18 cellular contexts compared by ENCODE assay signal in the genomic region with DNA sequence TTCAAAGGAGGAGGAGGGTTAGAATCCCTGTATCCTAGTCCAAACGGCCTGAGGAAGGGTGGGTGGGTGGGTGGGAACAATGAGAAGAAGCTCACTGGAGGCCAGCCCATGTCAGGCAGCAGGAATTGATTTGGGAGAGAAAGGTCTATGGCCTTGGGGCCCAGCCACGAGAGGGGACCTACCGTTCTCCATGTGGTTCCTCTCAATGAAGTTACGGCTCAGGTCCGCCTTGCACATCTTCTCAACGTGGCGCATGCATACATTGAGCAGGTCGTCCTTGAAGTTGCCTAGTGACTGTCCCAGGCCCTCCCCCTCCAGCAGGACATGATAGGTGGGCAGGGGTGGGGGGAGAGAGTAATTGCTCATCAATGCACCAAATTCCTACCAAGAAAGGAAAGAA. TPM values are rescaled to one million over a fixed set of nuclear protein-coding genes. Genes with fewer than 3 reads are reported as not detected.
"Had no signal": no experiment of that assay in that cellular context is flagged by ENCODE, and none has a peak within 500 bp of the region (broad histone marks: within the 10 kb centered on the region; RNA-seq: fewer than 3 reads in every experiment).

No MANE protein-coding gene starts in this region.

- H3K4me1 ChIP-seq: left ventricle myocardium inferior, testis had no signal

- H3K36me3 Mint-ChIP-seq: immature natural killer cell; naive thymus-derived CD4-positive, alpha-beta T cell had no signal

- H3K9me3 Mint-ChIP-seq: central memory CD8-positive, alpha-beta T cell; immature natural killer cell; naive thymus-derived CD4-positive, alpha-beta T cell; neural crest cell had no signal

- DNase-seq: effector memory CD4-positive, alpha-beta T cell; foreskin keratinocyte; immature natural killer cell; left cardiac atrium; naive thymus-derived CD4-positive, alpha-beta T cell; stimulated activated CD4-positive, alpha-beta T cell treated with anti-CD3 and anti-CD28 coated beads, Interleukin-12 subunit alpha, Interleukin-12 subunit beta, amount 100 ng/mL, for 4 hours; stimulated activated CD4-positive, alpha-beta T cell treated with anti-CD3 and anti-CD28 coated beads, Interleukin-2, amount 100 ng/mL, for 48 hours; stimulated activated naive CD4-positive, alpha-beta T cell treated with Interleukin-2 at 50 U/mL for 16 hours; testis had no signal

- H3K4me3 Mint-ChIP-seq: central memory CD8-positive, alpha-beta T cell; immature natural killer cell; naive thymus-derived CD4-positive, alpha-beta T cell; neural crest cell had no signal

- ATAC-seq: foreskin keratinocyte; naive thymus-derived CD4-positive, alpha-beta T cell; sciatic nerve had no signal

- H3K27ac ChIP-seq: left ventricle myocardium inferior, testis, tibial nerve had no signal

- H3K27ac Mint-ChIP-seq: immature natural killer cell; naive thymus-derived CD4-positive, alpha-beta T cell had no signal

- H3K4me3 ChIP-seq: left ventricle myocardium inferior, testis, tibial nerve had no signal

- H3K4me1 Mint-ChIP-seq: immature natural killer cell had no signal

- H3K27me3 ChIP-seq: foreskin keratinocyte, testis, tibial nerve had no signal

- H3K36me3 ChIP-seq: left ventricle myocardium inferior, tibial nerve had no signal

- H3K9me3 ChIP-seq: left ventricle myocardium inferior, testis, tibial nerve had no signal

RNA-seq across cellular contexts. Expression of gene TRIM29, which starts 12.4 kb away (rescaled TPM):
- total RNA-seq: left ventricle myocardium inferior; lung microvascular endothelial cell; mononuclear cell; naive thymus-derived CD4-positive, alpha-beta T cell; neural crest cell; osteocyte; pulmonary artery endothelial cell had no signal
- polyA plus RNA-seq: immature natural killer cell; naive thymus-derived CD4-positive, alpha-beta T cell had no signal
